In the genomic region with DNA sequence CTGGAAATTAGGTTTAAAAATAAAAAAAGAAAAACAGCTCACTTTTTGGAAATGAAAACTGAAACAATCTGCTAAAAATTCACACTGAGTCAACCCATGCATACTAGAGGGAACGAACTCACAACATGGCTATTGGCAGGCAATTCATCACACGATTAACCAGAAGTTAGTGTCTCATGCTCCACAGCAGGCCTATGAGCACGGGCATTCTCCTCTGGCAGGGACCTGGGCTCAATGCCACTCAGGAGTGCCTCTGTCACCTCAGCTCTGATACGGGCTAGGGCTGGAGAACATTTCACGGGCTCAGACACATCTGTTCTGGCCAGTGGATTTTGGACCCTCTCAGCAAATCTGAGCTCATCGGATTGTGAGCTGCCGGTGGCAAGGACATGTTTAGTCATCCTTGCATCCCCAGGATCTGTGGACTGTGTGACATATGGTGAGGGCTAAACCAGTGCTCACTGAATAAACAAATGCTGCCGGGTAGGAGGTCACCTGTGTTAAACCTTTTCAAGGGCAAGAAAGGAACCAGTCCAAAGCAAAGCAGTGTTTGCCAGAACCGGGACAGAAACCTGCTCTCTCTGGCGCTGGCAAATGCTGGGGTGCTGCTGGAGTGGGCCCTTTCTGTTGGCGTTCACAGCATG, we compare ENCODE assay signal across 15 cellular contexts. TPM values are rescaled to one million over a fixed set of nuclear protein-coding genes. Genes with fewer than 3 reads are reported as not detected.
DNase-seq lines count a peak whose midpoint lies in the region; ATAC-seq, FAIRE-seq and TF ChIP-seq lines count a peak whose summit lies in the region.
"Had no signal": no experiment of that assay in that cellular context is flagged by ENCODE, and none has a peak within 500 bp of the region (broad histone marks: within the 10 kb centered on the region; RNA-seq: fewer than 3 reads in every experiment).

No MANE protein-coding gene starts in this region.

- H2AFZ ChIP-seq in astrocyte (ENCODE audit: low read depth, low read length) = no peak overlapping the region
- H2AFZ ChIP-seq: GM23338 had no signal

- no peaks in the 10 kb centered on the region for H3K9me3 ChIP-seq in astrocyte (ENCODE audit: insufficient read depth, low read depth, low read length)
- no peaks in the 10 kb centered on the region for H3K9me3 ChIP-seq in colonic mucosa
- H3K9me3 ChIP-seq: transverse colon had no signal

- H3K4me3 Mint-ChIP-seq in astrocyte (ENCODE audit: unreplicated experiment) = no peak overlapping the region
- H3K4me3 Mint-ChIP-seq in stimulated activated effector memory CD8-positive, alpha-beta T cell treated with anti-CD3 and anti-CD28 coated beads, Interleukin-12 subunit alpha, Interleukin-12 subunit beta, amount 100 ng/mL, for 72 hours = no peak overlapping the region
- H3K4me3 Mint-ChIP-seq: GM23338 had no signal

- no peak for TF ChIP-seq CTCF in astrocyte (IDR thresholded peaks at IDR 0.05; ENCODE audit: insufficient read depth, low read depth, low read length)
- no peak for TF ChIP-seq CTCF in colonic mucosa (IDR thresholded peaks at IDR 0.05)

- intact Hi-C loops in left ventricle myocardium superior (cut with micrococcal nuclease) (loop anchor here (5.0 kb wide), 1 partner anchor 142 kb away; no protein-coding TSS in a partner anchor), colonic mucosa (cut with DNase I) (loop anchor here (10.0 kb wide), 1 partner anchor 144 kb away; no protein-coding TSS in a partner anchor)

- H3K9ac ChIP-seq in astrocyte (ENCODE audit: low read length) = peak overlapping the region; percentile 4
- H3K9ac ChIP-seq in colonic mucosa (ENCODE audit: low read depth in 2 of 2, low read length in 2 of 2) = no peak overlapping the region

- H3K4me3 ChIP-seq in astrocyte (ENCODE audit: insufficient read depth, low read depth, low read length) = no peak overlapping the region
- no peak overlapping the region for H3K4me3 ChIP-seq in colonic mucosa
- H3K4me3 ChIP-seq: GM23338, transverse colon had no signal

- peaks cover 4% of the 10 kb centered on the region for H3K4me1 Mint-ChIP-seq in astrocyte (ENCODE audit: low read depth, unreplicated experiment)
- no peaks in the 10 kb centered on the region for H3K4me1 Mint-ChIP-seq in stimulated activated effector memory CD8-positive, alpha-beta T cell treated with anti-CD3 and anti-CD28 coated beads, Interleukin-12 subunit alpha, Interleukin-12 subunit beta, amount 100 ng/mL, for 72 hours

- ATAC-seq in left ventricle myocardium superior = peak; percentile 99
- peak; percentile 60 for ATAC-seq in stimulated activated effector memory CD8-positive, alpha-beta T cell treated with anti-CD3 and anti-CD28 coated beads, Interleukin-12 subunit alpha, Interleukin-12 subunit beta, amount 100 ng/mL, for 72 hours
- ATAC-seq in HG03565 (IDR thresholded peaks at IDR 0.05; ENCODE audit: unreplicated experiment) = no peak
- ATAC-seq: GM23338 had no signal

- H3K27ac ChIP-seq in astrocyte (ENCODE audit: low read depth, low read length) (peak overlapping the region; percentile 42), colonic mucosa (no peak overlapping the region)
- H3K27ac ChIP-seq: transverse colon had no signal

- no peaks in the 10 kb centered on the region for H3K79me2 ChIP-seq in astrocyte (ENCODE audit: insufficient read depth, low read length)

- no peak overlapping the region for H3K27ac Mint-ChIP-seq in astrocyte (ENCODE audit: unreplicated experiment)
- H3K27ac Mint-ChIP-seq in stimulated activated effector memory CD8-positive, alpha-beta T cell treated with anti-CD3 and anti-CD28 coated beads, Interleukin-12 subunit alpha, Interleukin-12 subunit beta, amount 100 ng/mL, for 72 hours = no peak overlapping the region
- H3K27ac Mint-ChIP-seq: GM23338 had no signal

- H4K20me1 ChIP-seq in astrocyte (ENCODE audit: insufficient read depth, low read length) = peaks cover 24% of the 10 kb centered on the region

- FAIRE-seq in astrocyte (lab: Jason Lieb, UNC) = no peak
- FAIRE-seq: A204.1, bronchial epithelial cell had no signal

- no peaks in the 10 kb centered on the region for H3K27me3 Mint-ChIP-seq in astrocyte (ENCODE audit: low read depth, unreplicated experiment)

- H3K9me3 Mint-ChIP-seq in astrocyte (ENCODE audit: unreplicated experiment) = no peaks in the 10 kb centered on the region
- no peaks in the 10 kb centered on the region for H3K9me3 Mint-ChIP-seq in stimulated activated effector memory CD8-positive, alpha-beta T cell treated with anti-CD3 and anti-CD28 coated beads, Interleukin-12 subunit alpha, Interleukin-12 subunit beta, amount 100 ng/mL, for 72 hours
- H3K9me3 Mint-ChIP-seq: GM23338 had no signal

- peaks cover 65% of the 10 kb centered on the region for H3K36me3 ChIP-seq in astrocyte (ENCODE audit: insufficient read depth, low read length)
- peaks cover 18% of the 10 kb centered on the region for H3K36me3 ChIP-seq in colonic mucosa

- H3K4me2 ChIP-seq in astrocyte (ENCODE audit: low read length) = peak overlapping the region; percentile 42
- H3K4me2 ChIP-seq: GM23338 had no signal

- H3K4me1 ChIP-seq in astrocyte (ENCODE audit: insufficient read depth, low read length) (peaks cover 14% of the 10 kb centered on the region), colonic mucosa (no peaks in the 10 kb centered on the region)

- peak; percentile 60 for DNase-seq in NCI-H2171 treated with DMSO at 0.1 percent for 48 hours (lab: John Stamatoyannopoulos, UW)
- no peak for DNase-seq in NCI-H2171 (lab: John Stamatoyannopoulos, UW)
- DNase-seq in astrocyte (ENCODE audit: low read depth) = peak; percentile 47
- peak; percentile 73 for DNase-seq in left ventricle myocardium superior
- DNase-seq in stimulated activated effector memory CD8-positive, alpha-beta T cell treated with anti-CD3 and anti-CD28 coated beads, Interleukin-12 subunit alpha, Interleukin-12 subunit beta, amount 100 ng/mL, for 72 hours (ENCODE audit: low spot score in 2 of 2) = no peak
- DNase-seq in HuH-7 (ENCODE audit: low spot score) = no peak
- DNase-seq in colonic mucosa = no peak
- DNase-seq: Calu3, erythroblast, NCI-H1092 treated with DMSO at 0.1 percent for 48 hours, transverse colon had no signal

- peaks cover 41% of the 10 kb centered on the region for H3K36me3 Mint-ChIP-seq in astrocyte (ENCODE audit: low read depth, unreplicated experiment)
- peaks cover 96% of the 10 kb centered on the region for H3K36me3 Mint-ChIP-seq in stimulated activated effector memory CD8-positive, alpha-beta T cell treated with anti-CD3 and anti-CD28 coated beads, Interleukin-12 subunit alpha, Interleukin-12 subunit beta, amount 100 ng/mL, for 72 hours

- H3K27me3 ChIP-seq in astrocyte (ENCODE audit: insufficient read depth, low read length) (no peaks in the 10 kb centered on the region), colonic mucosa (no peaks in the 10 kb centered on the region)
- H3K27me3 ChIP-seq: transverse colon had no signal

RNA-seq across cellular contexts. Expression of gene POLR3A, which starts 40.1 kb away (rescaled TPM):
- total RNA-seq in astrocyte (28.8 and 31.4 TPM in 2 replicates), left ventricle myocardium superior (9.7 TPM), colonic mucosa (10 to 100 TPM; 11.3 to 14.6 TPM)

RNA-seq across cellular contexts. Expression of gene RPS24, which starts 44.5 kb away (rescaled TPM):
- total RNA-seq in astrocyte = 1,230 and 1,331 TPM in 2 replicates
- total RNA-seq in left ventricle myocardium superior = 807 TPM
- 1,000 to 10,000 TPM; 1,326 to 1,370 TPM for total RNA-seq in colonic mucosa

Comparison
In these comparisons a context has a peak if more than half of its experiments do, and no peak if none do; other contexts are left out.
1. DNase-seq: peak in NCI-H2171 treated with DMSO at 0.1 percent for 48 hours (single experiment), astrocyte (single experiment) and left ventricle myocardium superior (single experiment); none in NCI-H2171 (single experiment), stimulated activated effector memory CD8-positive, alpha-beta T cell treated with anti-CD3 and anti-CD28 coated beads, Interleukin-12 subunit alpha, Interleukin-12 subunit beta, amount 100 ng/mL, for 72 hours (0 of 2), HuH-7 (single experiment) and colonic mucosa (single experiment).